12 cellular contexts compared by ENCODE assay signal in the genomic region with DNA sequence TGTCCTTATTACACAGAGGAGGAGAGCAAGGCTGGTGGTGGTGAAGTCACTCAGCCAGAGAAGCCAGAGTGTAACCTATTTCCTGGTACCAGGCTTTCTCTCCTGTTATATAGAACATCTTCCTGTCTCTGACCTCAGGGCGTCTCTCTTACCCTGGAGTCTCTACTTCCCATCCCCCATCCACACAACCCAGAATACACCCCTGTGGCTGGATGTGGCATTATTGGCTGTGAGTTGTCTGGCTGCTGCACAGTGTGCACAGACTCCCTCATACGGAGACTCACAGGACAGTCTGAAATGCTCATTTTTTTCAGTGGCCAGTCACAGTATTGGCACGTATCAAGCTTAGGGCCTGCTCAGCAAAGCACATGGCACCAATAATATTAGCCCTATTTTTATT. TPM values are rescaled to one million over a fixed set of nuclear protein-coding genes. Genes with fewer than 3 reads are reported as not detected.
A peak's percentile ranks its signal among the peaks of the same experiment; 100 is the strongest.
DNase-seq lines count a peak whose midpoint lies in the region; ATAC-seq and TF ChIP-seq lines count a peak whose summit lies in the region.
"Had no signal": no experiment of that assay in that cellular context is flagged by ENCODE, and none has a peak within 500 bp of the region (broad histone marks: within the 10 kb centered on the region; RNA-seq: fewer than 3 reads in every experiment).

No MANE protein-coding gene starts in this region.

- BruUV-seq in OCI-LY7 (replicated peaks; lab: Mats Ljungman, UMichigan) (no TSS peak), PC-9 (replicated peaks; lab: Mats Ljungman, UMichigan) (no TSS peak)

- no peaks in the 10 kb centered on the region for H4K20me1 ChIP-seq in OCI-LY7 (ENCODE audit: insufficient read depth, low read length)
- H4K20me1 ChIP-seq in PC-9 (ENCODE audit: insufficient read depth) = no peaks in the 10 kb centered on the region

- no peak overlapping the region for H3K4me2 ChIP-seq in OCI-LY7 (ENCODE audit: low read length)
- no peak overlapping the region for H3K4me2 ChIP-seq in PC-9

- intact Hi-C loops in OCI-LY7 (cut with micrococcal nuclease; ENCODE audit: unreplicated experiment) (no loop called here), PC-9 (cut with micrococcal nuclease; ENCODE audit: unreplicated experiment) (no loop called here)

- H3K27ac ChIP-seq in OCI-LY7 (ENCODE audit: low read depth, low read length, poor library complexity, severe bottlenecking) = no peak overlapping the region
- no peak overlapping the region for H3K27ac ChIP-seq in PC-9
- H3K27ac ChIP-seq: transverse colon, WERI-Rb-1 had no signal

- H3K36me3 ChIP-seq in BE2C (peaks cover 21% of the 10 kb centered on the region), OCI-LY7 (ENCODE audit: insufficient read depth, low read length) (no peaks in the 10 kb centered on the region; the same call in 1 of the 2 replicates), PC-9 (ENCODE audit: low read depth) (no peaks in the 10 kb centered on the region)
- H3K36me3 ChIP-seq: transverse colon had no signal

- TF ChIP-seq CTCF in BE2C (IDR thresholded peaks at IDR 0.05; ENCODE audit: low read depth, low read length) = peak; percentile 25
- TF ChIP-seq CTCF in GM12873 (IDR thresholded peaks at IDR 0.05; ENCODE audit: insufficient read depth, low read depth, low read length, missing control alignments) = peak; percentile 9
- no peak for TF ChIP-seq CTCF in OCI-LY7 (conservative IDR thresholded peaks at IDR 0.05; ENCODE audit: low read length)
- no peak for TF ChIP-seq CTCF in PC-9 (conservative IDR thresholded peaks at IDR 0.05)

- H3K9me2 ChIP-seq in OCI-LY7 (ENCODE audit: insufficient read depth, low read length) (no peaks in the 10 kb centered on the region), PC-9 (ENCODE audit: insufficient read depth) (no peaks in the 10 kb centered on the region)

- H3K79me2 ChIP-seq in OCI-LY7 (ENCODE audit: insufficient read depth, low read depth, low read length) (no peaks in the 10 kb centered on the region), PC-9 (ENCODE audit: low read depth) (no peaks in the 10 kb centered on the region)

- H3K4me1 ChIP-seq in BE2C (peaks cover 7% of the 10 kb centered on the region), OCI-LY7 (ENCODE audit: insufficient read depth, low read length, poor library complexity, severe bottlenecking) (peaks cover 12% of the 10 kb centered on the region), PC-9 (replicated peaks; ENCODE audit: insufficient read depth) (peaks cover 23% of the 10 kb centered on the region)
- H3K4me1 ChIP-seq: transverse colon had no signal

- H2AFZ ChIP-seq in OCI-LY7 (ENCODE audit: low read length) = no peak overlapping the region
- H2AFZ ChIP-seq in PC-9 = no peak overlapping the region

- no peaks in the 10 kb centered on the region for H3K27me3 ChIP-seq in BE2C
- H3K27me3 ChIP-seq in PC-9 (ENCODE audit: insufficient read depth, low read depth) = no peaks in the 10 kb centered on the region
- H3K27me3 ChIP-seq: transverse colon had no signal

- POLR2A ChIA-PET in OCI-LY7 (lab: Charles Lee) (no interaction called here), PC-9 (lab: Charles Lee; ENCODE audit: unreplicated experiment) (no interaction called here)

- ATAC-seq in GM21786 (IDR thresholded peaks at IDR 0.05; ENCODE audit: unreplicated experiment) (no peak), HG03378 (IDR thresholded peaks at IDR 0.05; ENCODE audit: unreplicated experiment) (no peak)

- CTCF ChIA-PET in OCI-LY7 (lab: Charles Lee; ENCODE audit: unreplicated experiment) = no interaction called here
- CTCF ChIA-PET in PC-9 (lab: Charles Lee) = no interaction called here

- H3K9me3 ChIP-seq in BE2C (no peaks in the 10 kb centered on the region), OCI-LY7 (ENCODE audit: low read length) (no peaks in the 10 kb centered on the region), PC-9 (ENCODE audit: insufficient read depth, low read depth) (no peaks in the 10 kb centered on the region)
- H3K9me3 ChIP-seq: transverse colon had no signal

- peaks cover 23% of the 10 kb centered on the region; the same call in 1 of the 2 replicates for H3F3A ChIP-seq in PC-9 (ENCODE audit: insufficient read depth, low read depth)

- DNase-seq in BE2C = peak; percentile 51
- DNase-seq in OCI-LY7 (ENCODE audit: low spot score) = peak; percentile 42
- peak; percentile 25 for DNase-seq in cerebellar cortex (ENCODE audit: low spot score)
- DNase-seq in kidney glomerular epithelial cell (lab: John Stamatoyannopoulos, UW) = no peak
- DNase-seq in PC-9 = no peak
- DNase-seq: DMS79 treated with DMSO at 0.1 percent for 48 hours, NCI-H526 treated with DMSO at 0.1 percent for 48 hours, transverse colon, WERI-Rb-1 had no signal

- H3K4me3 ChIP-seq in BE2C (ENCODE audit: low read depth, low read length) = no peak overlapping the region
- no peak overlapping the region for H3K4me3 ChIP-seq in OCI-LY7 (ENCODE audit: low read depth, low read length, poor library complexity, severe bottlenecking)
- no peak overlapping the region for H3K4me3 ChIP-seq in PC-9
- H3K4me3 ChIP-seq: transverse colon had no signal

RNA-seq across cellular contexts. Expression of a gene that starts 8.6 kb away (rescaled TPM):
- 145 TPM for polyA plus RNA-seq in BE2C (2012; ENCODE audit: insufficient read depth, insufficient read length, low read depth)
- 29.4 and 37.7 TPM in 2 replicates for total RNA-seq in OCI-LY7 (2014; rRNA removed; shearing (Covaris generic))
- 15.2 and 16.1 TPM in 2 replicates for total RNA-seq in OCI-LY7 (2022)
- total RNA-seq in PC-9 (2021) = 11.9 and 12.1 TPM in 2 replicates

RNA-seq across cellular contexts. Expression of a gene that starts 35.2 kb away (rescaled TPM):
- 4.2 TPM for polyA plus RNA-seq in BE2C (2012; ENCODE audit: insufficient read depth, insufficient read length, low read depth)
- total RNA-seq in OCI-LY7 (2014; rRNA removed; shearing (Covaris generic)) = 4.4 and 9.1 TPM in 2 replicates
- total RNA-seq in OCI-LY7 (2022) (14.0 and 14.5 TPM in 2 replicates), PC-9 (2021) (39.1 and 57.1 TPM in 2 replicates)

RNA-seq across cellular contexts. Expression of a gene that starts 39.3 kb away (rescaled TPM):
- polyA plus RNA-seq in BE2C (2012; ENCODE audit: insufficient read depth, insufficient read length, low read depth) = 39.5 TPM
- 207 and 237 TPM in 2 replicates for total RNA-seq in OCI-LY7 (2014; rRNA removed; shearing (Covaris generic))
- total RNA-seq in OCI-LY7 (2022) = 218 and 234 TPM in 2 replicates
- 108 and 137 TPM in 2 replicates for total RNA-seq in PC-9 (2021)

RNA-seq across cellular contexts. Expression of a gene that starts 47.0 kb away (rescaled TPM):
- polyA plus RNA-seq in BE2C (2012; ENCODE audit: insufficient read depth, insufficient read length, low read depth) = 64.6 TPM
- total RNA-seq in OCI-LY7 (2014; rRNA removed; shearing (Covaris generic)) = 25.6 and 32.3 TPM in 2 replicates
- total RNA-seq in OCI-LY7 (2022) (44.6 and 51.4 TPM in 2 replicates), PC-9 (2021) (58.5 and 66.5 TPM in 2 replicates)

Comparison
In these comparisons a context has a peak if more than half of its experiments do, and no peak if none do; other contexts are left out.
1. DNase-seq: peak in BE2C (single experiment), OCI-LY7 (single experiment) and cerebellar cortex (single experiment); none in kidney glomerular epithelial cell (single experiment) and PC-9 (0 of 2).
2. CTCF ChIP-seq: peak in BE2C (single experiment) and GM12873 (single experiment); none in OCI-LY7 (single experiment) and PC-9 (single experiment).